ENCODE assay signal across 2 cellular contexts in genomic region chr19:51586799-51587198, GRCh38.
TF ChIP-seq lines count a peak whose summit lies in the region.

No MANE protein-coding gene starts in this region.

TF ChIP-seq in IMR-90, 13 proteins besides CTCF, POLR2A, EP300 and RAD21:
- TF ChIP-seq USF2 (IDR thresholded peaks at IDR 0.05; ENCODE audit: low read depth, low read length) = no peak
- no peak for TF ChIP-seq RFX5 (IDR thresholded peaks at IDR 0.05; ENCODE audit: low read depth, low read length)
- TF ChIP-seq FOS (IDR thresholded peaks at IDR 0.05; ENCODE audit: low read depth, low read length) = no peak
- no peak for TF ChIP-seq NFE2L2 (IDR thresholded peaks at IDR 0.05; ENCODE audit: low read depth, low read length)

TF ChIP-seq in K562, 482 proteins besides CTCF, POLR2A, EP300 and RAD21:
- no peak for TF ChIP-seq ZFP1 (CRISPR knock-in tag; IDR thresholded peaks at IDR 0.05)
- TF ChIP-seq, protein P1, sequence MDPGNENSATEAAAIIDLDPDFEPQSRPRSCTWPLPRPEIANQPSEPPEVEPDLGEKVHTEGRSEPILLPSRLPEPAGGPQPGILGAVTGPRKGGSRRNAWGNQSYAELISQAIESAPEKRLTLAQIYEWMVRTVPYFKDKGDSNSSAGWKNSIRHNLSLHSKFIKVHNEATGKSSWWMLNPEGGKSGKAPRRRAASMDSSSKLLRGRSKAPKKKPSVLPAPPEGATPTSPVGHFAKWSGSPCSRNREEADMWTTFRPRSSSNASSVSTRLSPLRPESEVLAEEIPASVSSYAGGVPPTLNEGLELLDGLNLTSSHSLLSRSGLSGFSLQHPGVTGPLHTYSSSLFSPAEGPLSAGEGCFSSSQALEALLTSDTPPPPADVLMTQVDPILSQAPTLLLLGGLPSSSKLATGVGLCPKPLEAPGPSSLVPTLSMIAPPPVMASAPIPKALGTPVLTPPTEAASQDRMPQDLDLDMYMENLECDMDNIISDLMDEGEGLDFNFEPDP (CRISPR knock-in tag; IDR thresholded peaks at IDR 0.05) = no peak
- no peak for TF ChIP-seq SMC3 (conservative IDR thresholded peaks at IDR 0.05; ENCODE audit: insufficient read depth, low read depth, low read length)
- TF ChIP-seq PRPF4 (IDR thresholded peaks at IDR 0.05; ENCODE audit: insufficient read depth, low read depth, low read length, poor library complexity, severe bottlenecking) = no peak
- no peak for TF ChIP-seq DNMT1 (IDR thresholded peaks at IDR 0.05)
- no peak for TF ChIP-seq SETDB1 (IDR thresholded peaks at IDR 0.05; ENCODE audit: low read length)
- TF ChIP-seq ZNF830 (CRISPR knock-in tag; IDR thresholded peaks at IDR 0.05) = no peak
- no peak for TF ChIP-seq ZNF347 (CRISPR knock-in tag; IDR thresholded peaks at IDR 0.05; ENCODE audit: low read depth)
- no peak for TF ChIP-seq ESRRB (CRISPR knock-in tag; IDR thresholded peaks at IDR 0.05; ENCODE audit: borderline replicate concordance)
- TF ChIP-seq ZNF780A (CRISPR knock-in tag; IDR thresholded peaks at IDR 0.05) = no peak
- no peak for TF ChIP-seq RBM25 (IDR thresholded peaks at IDR 0.05; ENCODE audit: low read depth, low read length, severe bottlenecking)
- TF ChIP-seq SOX6 (IDR thresholded peaks at IDR 0.05) = no peak
- TF ChIP-seq TRIM28 (IDR thresholded peaks at IDR 0.05) = no peak
- TF ChIP-seq MXI1 (IDR thresholded peaks at IDR 0.05; ENCODE audit: low read depth, low read length) = no peak
- TF ChIP-seq, protein P2, sequence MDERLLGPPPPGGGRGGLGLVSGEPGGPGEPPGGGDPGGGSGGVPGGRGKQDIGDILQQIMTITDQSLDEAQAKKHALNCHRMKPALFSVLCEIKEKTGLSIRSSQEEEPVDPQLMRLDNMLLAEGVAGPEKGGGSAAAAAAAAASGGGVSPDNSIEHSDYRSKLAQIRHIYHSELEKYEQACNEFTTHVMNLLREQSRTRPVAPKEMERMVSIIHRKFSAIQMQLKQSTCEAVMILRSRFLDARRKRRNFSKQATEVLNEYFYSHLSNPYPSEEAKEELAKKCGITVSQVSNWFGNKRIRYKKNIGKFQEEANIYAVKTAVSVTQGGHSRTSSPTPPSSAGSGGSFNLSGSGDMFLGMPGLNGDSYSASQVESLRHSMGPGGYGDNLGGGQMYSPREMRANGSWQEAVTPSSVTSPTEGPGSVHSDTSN (CRISPR knock-in tag; IDR thresholded peaks at IDR 0.05; ENCODE audit: low read depth) = no peak
- TF ChIP-seq, protein P2 (tag; conservative IDR thresholded peaks at IDR 0.05; ENCODE audit: low read depth) = no peak
- TF ChIP-seq, protein P3, sequence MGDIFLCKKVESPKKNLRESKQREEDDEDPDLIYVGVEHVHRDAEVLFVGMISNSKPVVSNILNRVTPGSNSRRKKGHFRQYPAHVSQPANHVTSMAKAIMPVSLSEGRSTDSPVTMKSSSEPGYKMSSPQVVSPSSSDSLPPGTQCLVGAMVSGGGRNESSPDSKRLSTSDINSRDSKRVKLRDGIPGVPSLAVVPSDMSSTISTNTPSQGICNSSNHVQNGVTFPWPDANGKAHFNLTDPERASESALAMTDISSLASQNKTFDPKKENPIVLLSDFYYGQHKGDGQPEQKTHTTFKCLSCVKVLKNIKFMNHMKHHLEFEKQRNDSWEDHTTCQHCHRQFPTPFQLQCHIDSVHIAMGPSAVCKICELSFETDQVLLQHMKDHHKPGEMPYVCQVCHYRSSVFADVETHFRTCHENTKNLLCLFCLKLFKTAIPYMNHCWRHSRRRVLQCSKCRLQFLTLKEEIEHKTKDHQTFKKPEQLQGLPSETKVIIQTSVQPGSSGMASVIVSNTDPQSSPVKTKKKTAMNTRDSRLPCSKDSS (IDR thresholded peaks at IDR 0.05; ENCODE audit: low read depth, partially characterized antibody) = no peak
- TF ChIP-seq KLF13 (tag; IDR thresholded peaks at IDR 0.05; ENCODE audit: borderline replicate concordance, low read depth) = no peak
- no peak for TF ChIP-seq TCF3 (CRISPR knock-in tag; IDR thresholded peaks at IDR 0.05)
- no peak for TF ChIP-seq MCM7 (IDR thresholded peaks at IDR 0.05)
TF ChIP-seq in K562: peak in this region for 0.
